In the genomic region with DNA sequence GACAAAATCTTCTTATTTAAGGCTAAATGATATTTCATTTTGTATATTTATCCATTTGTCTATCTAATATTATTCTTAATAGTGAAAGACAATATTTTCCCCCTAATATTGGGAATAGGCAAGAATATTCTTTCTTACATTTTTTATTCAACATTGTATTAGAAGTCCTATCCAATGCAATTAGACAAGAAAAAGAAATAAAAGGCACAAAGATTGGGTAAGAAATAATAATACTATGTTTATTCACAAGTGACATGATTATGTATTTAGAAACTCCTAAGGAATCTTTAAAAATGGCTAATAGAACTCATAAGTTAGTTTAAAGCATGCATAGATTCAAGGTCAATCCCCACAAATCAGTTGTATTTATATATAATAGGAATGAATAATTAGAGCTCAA, we compare ENCODE assay signal across 30 cellular contexts.
"Had no signal": no experiment of that assay in that cellular context is flagged by ENCODE, and none has a peak within 500 bp of the region (broad histone marks: within the 10 kb centered on the region; RNA-seq: fewer than 3 reads in every experiment).

No MANE protein-coding gene starts in this region.

- H3K4me1 ChIP-seq: neural progenitor cell, parathyroid adenoma, psoas muscle, spleen, suprapubic skin, thyroid gland, tibial nerve, upper lobe of left lung, vagina had no signal

- H3K9ac ChIP-seq: neural progenitor cell, parathyroid adenoma had no signal

- H2AFZ ChIP-seq: neural progenitor cell, parathyroid adenoma had no signal

- H3K79me2 ChIP-seq: parathyroid adenoma had no signal

- ATAC-seq: natural killer cell; psoas muscle; right cardiac atrium; sciatic nerve; stimulated activated memory B cell treated with anti-CD40 and anti-IgM and Interleukin-4, amounts not matched to agents 10 μg/mL and 1 μg/mL and 100 μg/mL, for 72 hours; stimulated activated naive CD8-positive, alpha-beta T cell treated with anti-CD3 and anti-CD28 coated beads, Interleukin-15, amount 100 ng/mL, for 72 hours; stimulated activated naive CD8-positive, alpha-beta T cell treated with anti-CD3 and anti-CD28 coated beads, Interleukin-15, Interleukin-2, amounts not matched to agents 100 U/mL and 50 U/mL, for 24 hours had no signal

- H3K27me3 ChIP-seq: neural progenitor cell, ovary, spleen, suprapubic skin, thyroid gland, tibial nerve, upper lobe of left lung, vagina had no signal

- H3K27ac ChIP-seq: neural progenitor cell, ovary, parathyroid adenoma, psoas muscle, skin epidermis, spleen, suprapubic skin, thoracic aorta, thyroid gland, tibial nerve, upper lobe of left lung, vagina had no signal

- H3K36me3 ChIP-seq: neural progenitor cell, ovary, spleen, suprapubic skin, thoracic aorta, thyroid gland, tibial nerve, upper lobe of left lung, vagina had no signal

- H3K4me2 ChIP-seq: neural progenitor cell, smooth muscle cell had no signal

- DNase-seq: natural killer cell; occipital lobe; ovary; posterior cingulate gyrus; psoas muscle; right cardiac atrium; spleen; stimulated activated CD4-positive, alpha-beta T cell treated with anti-CD3 and anti-CD28 coated beads, Interleukin-12 subunit alpha, Interleukin-12 subunit beta, amount 100 ng/mL, for 4 hours; stimulated activated CD4-positive, alpha-beta T cell treated with anti-CD3 and anti-CD28 coated beads, Interleukin-1b, Interleukin-23, amount 100 ng/mL, for 48 hours; stimulated activated CD4-positive, alpha-beta T cell treated with anti-CD3 and anti-CD28 coated beads, Interleukin-4, amount 100 ng/mL, for 1 hour; stimulated activated CD4-positive, alpha-beta T cell treated with anti-CD3 and anti-CD28 coated beads, Interleukin-4, amount 100 ng/mL, for 4 hours; stimulated activated CD8-positive, alpha-beta memory T cell treated with anti-CD3 and anti-CD28 coated beads, Interleukin-4, amount 100 ng/mL, for 48 hours; stimulated activated naive CD4-positive, alpha-beta T cell; stimulated activated naive CD8-positive, alpha-beta T cell treated with anti-CD3 and anti-CD28 coated beads, Interleukin-15, amount 100 ng/mL, for 72 hours; stimulated activated naive CD8-positive, alpha-beta T cell treated with anti-CD3 and anti-CD28 coated beads, Interleukin-15, Interleukin-2, amounts not matched to agents 100 U/mL and 50 U/mL, for 24 hours; substantia nigra; thyroid gland; trophoblast cell; upper lobe of left lung had no signal

- FAIRE-seq: urothelium cell line had no signal

- H3K9me3 ChIP-seq: ovary, suprapubic skin, thyroid gland, vagina had no signal

- H3K4me3 ChIP-seq: neural progenitor cell, ovary, psoas muscle, skin epidermis, smooth muscle cell, spleen, suprapubic skin, thoracic aorta, thyroid gland, tibial nerve, upper lobe of left lung, vagina had no signal
